Comparison of ENCODE assay signal across 8 cellular contexts in the genomic region with DNA sequence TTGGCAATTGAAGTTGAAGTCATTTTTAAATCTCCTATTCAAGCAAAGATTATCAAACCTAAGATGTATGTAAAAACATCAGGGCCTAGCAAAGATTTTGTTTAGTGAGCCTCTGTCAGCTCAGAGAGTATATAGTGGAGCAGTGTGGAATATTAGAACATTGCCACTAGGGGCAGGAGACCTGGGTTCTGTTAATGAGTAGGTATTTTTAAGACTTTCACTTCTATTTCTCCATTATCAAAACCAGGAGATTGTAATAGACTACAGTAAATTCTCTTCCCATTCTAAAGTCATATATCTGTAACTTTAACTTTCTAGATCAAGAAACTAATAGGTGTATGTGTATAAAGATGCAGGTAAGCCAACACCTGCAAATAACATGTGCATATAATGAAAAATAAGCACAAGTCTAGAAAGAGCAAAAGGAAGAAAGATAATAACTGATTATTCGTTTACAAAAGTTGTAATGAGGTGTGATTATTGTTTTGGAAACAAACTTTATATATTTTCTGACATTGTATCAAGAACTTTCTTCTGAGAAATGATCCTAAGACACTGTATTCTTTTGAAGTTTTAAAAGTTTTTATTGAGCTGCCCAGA.
DNase-seq lines count a peak whose midpoint lies in the region; ATAC-seq and TF ChIP-seq lines count a peak whose summit lies in the region.

No MANE protein-coding gene starts in this region.

- H3K4me3 ChIP-seq in LNCaP clone FGC (ENCODE audit: low read depth, low read length) (no peak overlapping the region), MG63 (no peak overlapping the region)

- no peaks in the 10 kb centered on the region for H3K9me3 ChIP-seq in MG63

- no peaks in the 10 kb centered on the region for H3K36me3 ChIP-seq in MG63

- no peaks in the 10 kb centered on the region for H3K27me3 ChIP-seq in MG63

- peak; percentile 68 for TF ChIP-seq CTCF in LNCaP clone FGC (IDR thresholded peaks at IDR 0.05; ENCODE audit: control insufficient read depth, extremely low read depth, insufficient read depth)

- peak; percentile 62 for ATAC-seq in GM21526 (IDR thresholded peaks at IDR 0.05; ENCODE audit: low FRiP score, unreplicated experiment)

- DNase-seq in GM03348 (ENCODE audit: low spot score) (peak; percentile 29), LNCaP clone FGC (ENCODE audit: low read depth) (no peak), dermis blood vessel endothelial cell (peak; percentile 5), CD1c-positive myeloid dendritic cell (ENCODE audit: extremely low spot score) (no peak), MG63 (no peak)
- DNase-seq in activated CD4-positive, CD25-positive, alpha-beta regulatory T cell (lab: John Stamatoyannopoulos, UW), result no peak
- DNase-seq in stimulated activated naive CD4-positive, alpha-beta T cell treated with Interleukin-2 at 50 U/mL for 16 hours (lab: John Stamatoyannopoulos, UW), result no peak

Comparison
In these comparisons a context has a peak if more than half of its experiments do, and no peak if none do; other contexts are left out.
1. DNase-seq: peak in GM03348 (single experiment) and dermis blood vessel endothelial cell (single experiment); none in LNCaP clone FGC (single experiment), CD1c-positive myeloid dendritic cell (single experiment), activated CD4-positive, CD25-positive, alpha-beta regulatory T cell (0 of 4), MG63 (single experiment) and stimulated activated naive CD4-positive, alpha-beta T cell treated with Interleukin-2 at 50 U/mL for 16 hours (single experiment).